Comparison of ENCODE assay signal across 14 cellular contexts in genomic region chr10:93334901-93335312, GRCh38.
DNase-seq lines count a peak whose midpoint lies in the region; ATAC-seq, FAIRE-seq and TF ChIP-seq lines count a peak whose summit lies in the region.
"Had no signal": no experiment of that assay in that cellular context is flagged by ENCODE, and none has a peak within 500 bp of the region (broad histone marks: within the 10 kb centered on the region; RNA-seq: fewer than 3 reads in every experiment).

No MANE protein-coding gene starts in this region.

- dilution Hi-C loops in mammary epithelial cell (cut with HindIII; ENCODE audit: low sequenced_read_pairs) = no loop called here

- peaks cover 1% of the 10 kb centered on the region for H3K27me3 Mint-ChIP-seq in activated naive CD8-positive, alpha-beta T cell treated with anti-CD3 and anti-CD28 coated beads, Interleukin-2, amount 50 U/mL, for 24 hours
- no peaks in the 10 kb centered on the region for H3K27me3 Mint-ChIP-seq in activated naive CD8-positive, alpha-beta T cell treated with anti-CD3 and anti-CD28 coated beads for 36 hours

- H3K36me3 Mint-ChIP-seq in activated naive CD8-positive, alpha-beta T cell treated with anti-CD3 and anti-CD28 coated beads, Interleukin-2, amount 50 U/mL, for 24 hours (ENCODE audit: low read depth) = peaks cover 3% of the 10 kb centered on the region
- H3K36me3 Mint-ChIP-seq in activated naive CD8-positive, alpha-beta T cell treated with anti-CD3 and anti-CD28 coated beads for 36 hours = peaks cover 1% of the 10 kb centered on the region

- no peaks in the 10 kb centered on the region for H3K9me3 Mint-ChIP-seq in activated naive CD8-positive, alpha-beta T cell treated with anti-CD3 and anti-CD28 coated beads, Interleukin-2, amount 50 U/mL, for 24 hours
- no peaks in the 10 kb centered on the region for H3K9me3 Mint-ChIP-seq in activated naive CD8-positive, alpha-beta T cell treated with anti-CD3 and anti-CD28 coated beads for 36 hours
- H3K9me3 Mint-ChIP-seq: activated T-cell treated with anti-CD3 and anti-CD28 coated beads, Interleukin-2, amount 50 U/mL, for 72 hours had no signal

- FAIRE-seq in H54 (lab: Jason Lieb, UNC) = no peak
- FAIRE-seq: colon, HepG2 had no signal

- H3K4me1 Mint-ChIP-seq in activated naive CD8-positive, alpha-beta T cell treated with anti-CD3 and anti-CD28 coated beads, Interleukin-2, amount 50 U/mL, for 24 hours = no peaks in the 10 kb centered on the region
- no peaks in the 10 kb centered on the region for H3K4me1 Mint-ChIP-seq in activated naive CD8-positive, alpha-beta T cell treated with anti-CD3 and anti-CD28 coated beads for 36 hours

- TF ChIP-seq CTCF in mammary epithelial cell (conservative IDR thresholded peaks at IDR 0.05 in 1 of 2, IDR thresholded peaks at IDR 0.05 in 1 of 2; ENCODE audit: extremely low read depth in 1 of 2, insufficient read depth in 1 of 2, low read depth in 1 of 2, low read length in 2 of 2) = no peak

- intact Hi-C loops in mammary epithelial cell (cut with micrococcal nuclease) = no loop called here

- H4K20me1 ChIP-seq in mammary epithelial cell (ENCODE audit: insufficient read depth, low read length) = no peaks in the 10 kb centered on the region
- H4K20me1 ChIP-seq: BLaER1 treated with 17β-estradiol and CSF1 and Interleukin-3, amounts not matched to agents 10 nM and 100 nM had no signal

- no peak overlapping the region for H3K4me3 Mint-ChIP-seq in activated naive CD8-positive, alpha-beta T cell treated with anti-CD3 and anti-CD28 coated beads, Interleukin-2, amount 50 U/mL, for 24 hours
- H3K4me3 Mint-ChIP-seq in activated naive CD8-positive, alpha-beta T cell treated with anti-CD3 and anti-CD28 coated beads for 36 hours = no peak overlapping the region
- H3K4me3 Mint-ChIP-seq: activated T-cell treated with anti-CD3 and anti-CD28 coated beads, Interleukin-2, amount 50 U/mL, for 72 hours had no signal

- BruUV-seq in mammary epithelial cell (replicated peaks; lab: Mats Ljungman, UMichigan) = no TSS peak

- DNase-seq in activated naive CD8-positive, alpha-beta T cell treated with anti-CD3 and anti-CD28 coated beads, Interleukin-2, amount 50 U/mL, for 24 hours = peak; percentile 13
- DNase-seq in activated naive CD8-positive, alpha-beta T cell treated with anti-CD3 and anti-CD28 coated beads for 36 hours = no peak
- DNase-seq in NCI-H2107 (lab: John Stamatoyannopoulos, UW) (peak; percentile 44), mammary epithelial cell (peak; percentile 94), anterior cingulate cortex (lab: John Stamatoyannopoulos, UW) (no peak), NCI-H526 (lab: John Stamatoyannopoulos, UW) (no peak), H54 (ENCODE audit: insufficient read length, low spot score) (no peak)
- peak; percentile 30 for DNase-seq in stimulated activated CD8-positive, alpha-beta memory T cell treated with anti-CD3 and anti-CD28 coated beads, Interleukin-4, amount 100 ng/mL, for 48 hours
- DNase-seq: activated T-cell treated with anti-CD3 and anti-CD28 coated beads, Interleukin-2, amount 50 U/mL, for 72 hours; mucosa of descending colon; sigmoid colon had no signal

- no peak overlapping the region for H3K4me3 ChIP-seq in mammary epithelial cell (replicated peaks in 1 of 3; ENCODE audit: insufficient read depth in 1 of 3, low read depth in 2 of 3, low read length in 3 of 3)
- H3K4me3 ChIP-seq: BLaER1 treated with 17β-estradiol and CSF1 and Interleukin-3, amounts not matched to agents 10 nM and 100 nM; mucosa of descending colon; sigmoid colon had no signal

- no peak for TF ChIP-seq POLR2A in H54 (IDR thresholded peaks at IDR 0.05; ENCODE audit: low read depth, low read length)

- peaks cover 26% of the 10 kb centered on the region for H3K4me1 ChIP-seq in mammary epithelial cell (ENCODE audit: insufficient read depth, low read length)
- H3K4me1 ChIP-seq: BLaER1 treated with 17β-estradiol and CSF1 and Interleukin-3, amounts not matched to agents 10 nM and 100 nM; sigmoid colon had no signal

- peaks cover 4% of the 10 kb centered on the region for H3K9me3 ChIP-seq in mammary epithelial cell (replicated peaks; ENCODE audit: insufficient read depth, low read length)
- H3K9me3 ChIP-seq: BLaER1 treated with 17β-estradiol and CSF1 and Interleukin-3, amounts not matched to agents 10 nM and 100 nM; mucosa of descending colon; sigmoid colon had no signal

- 14% methylated on average over 8 of the region's 9 CpGs for WGBS in mammary epithelial cell (ENCODE audit: low coverage, missing lambda C conversion rate)

- peak overlapping the region; percentile 56 for H3K27ac ChIP-seq in mammary epithelial cell (ENCODE audit: insufficient read depth, low read depth, low read length)
- H3K27ac ChIP-seq: BLaER1 treated with 17β-estradiol and CSF1 and Interleukin-3, amounts not matched to agents 10 nM and 100 nM; sigmoid colon had no signal

- H3K4me2 ChIP-seq in mammary epithelial cell (ENCODE audit: insufficient read depth, low read depth, low read length) = no peak overlapping the region
- H3K4me2 ChIP-seq: BLaER1 treated with 17β-estradiol and CSF1 and Interleukin-3, amounts not matched to agents 10 nM and 100 nM had no signal

- H3K79me2 ChIP-seq in mammary epithelial cell (ENCODE audit: insufficient read depth, low read length) = no peaks in the 10 kb centered on the region

- in situ Hi-C loops in mammary epithelial cell (cut with MboI; ENCODE audit: low sequenced_read_pairs in 2 of 2) = loop anchor here in 1 of 2 donors (25.0 kb wide), 1 partner anchor 448 kb away; no protein-coding TSS in a partner anchor

- peak overlapping the region; percentile 12 for H3K9ac ChIP-seq in mammary epithelial cell (ENCODE audit: insufficient read depth, low read length)
- H3K9ac ChIP-seq: BLaER1 treated with 17β-estradiol and CSF1 and Interleukin-3, amounts not matched to agents 10 nM and 100 nM had no signal

- CTCF ChIA-PET in mammary epithelial cell (lab: Charles Lee; ENCODE audit: low non-redundant PET) = no interaction called here

- no peaks in the 10 kb centered on the region for H3K27me3 ChIP-seq in mammary epithelial cell (ENCODE audit: insufficient read depth, low read length)
- H3K27me3 ChIP-seq: BLaER1 treated with 17β-estradiol and CSF1 and Interleukin-3, amounts not matched to agents 10 nM and 100 nM; sigmoid colon had no signal

- H3K27ac Mint-ChIP-seq in activated naive CD8-positive, alpha-beta T cell treated with anti-CD3 and anti-CD28 coated beads, Interleukin-2, amount 50 U/mL, for 24 hours = no peak overlapping the region
- H3K27ac Mint-ChIP-seq in activated naive CD8-positive, alpha-beta T cell treated with anti-CD3 and anti-CD28 coated beads for 36 hours = no peak overlapping the region
- H3K27ac Mint-ChIP-seq: activated T-cell treated with anti-CD3 and anti-CD28 coated beads, Interleukin-2, amount 50 U/mL, for 72 hours had no signal

- no peak overlapping the region for H2AFZ ChIP-seq in mammary epithelial cell (ENCODE audit: low read depth, low read length)

- H3K36me3 ChIP-seq in mammary epithelial cell (ENCODE audit: insufficient read depth, low read length) = peaks cover 21% of the 10 kb centered on the region

- ATAC-seq in activated naive CD8-positive, alpha-beta T cell treated with anti-CD3 and anti-CD28 coated beads, Interleukin-2, amount 50 U/mL, for 24 hours = peak; percentile 86
- ATAC-seq: activated T-cell treated with anti-CD3 and anti-CD28 coated beads, Interleukin-2, amount 50 U/mL, for 72 hours; HepG2; mucosa of descending colon had no signal

Comparison
In these comparisons a context has a peak if more than half of its experiments do, and no peak if none do; other contexts are left out.
1. DNase-seq: peak in activated naive CD8-positive, alpha-beta T cell treated with anti-CD3 and anti-CD28 coated beads, Interleukin-2, amount 50 U/mL, for 24 hours (single experiment), NCI-H2107 (single experiment), mammary epithelial cell (single experiment) and stimulated activated CD8-positive, alpha-beta memory T cell treated with anti-CD3 and anti-CD28 coated beads, Interleukin-4, amount 100 ng/mL, for 48 hours (single experiment); none in activated naive CD8-positive, alpha-beta T cell treated with anti-CD3 and anti-CD28 coated beads for 36 hours (single experiment), anterior cingulate cortex (0 of 58), NCI-H526 (0 of 2) and H54 (single experiment).